1 cellular context compared by ENCODE assay signal in genomic region chr17:55728833-55729232, GRCh38.
TF ChIP-seq lines count a peak whose summit lies in the region.

No MANE protein-coding gene starts in this region.

TF ChIP-seq in GM23338, 12 proteins besides CTCF, POLR2A, EP300 and RAD21:
- TF ChIP-seq, protein P1, sequence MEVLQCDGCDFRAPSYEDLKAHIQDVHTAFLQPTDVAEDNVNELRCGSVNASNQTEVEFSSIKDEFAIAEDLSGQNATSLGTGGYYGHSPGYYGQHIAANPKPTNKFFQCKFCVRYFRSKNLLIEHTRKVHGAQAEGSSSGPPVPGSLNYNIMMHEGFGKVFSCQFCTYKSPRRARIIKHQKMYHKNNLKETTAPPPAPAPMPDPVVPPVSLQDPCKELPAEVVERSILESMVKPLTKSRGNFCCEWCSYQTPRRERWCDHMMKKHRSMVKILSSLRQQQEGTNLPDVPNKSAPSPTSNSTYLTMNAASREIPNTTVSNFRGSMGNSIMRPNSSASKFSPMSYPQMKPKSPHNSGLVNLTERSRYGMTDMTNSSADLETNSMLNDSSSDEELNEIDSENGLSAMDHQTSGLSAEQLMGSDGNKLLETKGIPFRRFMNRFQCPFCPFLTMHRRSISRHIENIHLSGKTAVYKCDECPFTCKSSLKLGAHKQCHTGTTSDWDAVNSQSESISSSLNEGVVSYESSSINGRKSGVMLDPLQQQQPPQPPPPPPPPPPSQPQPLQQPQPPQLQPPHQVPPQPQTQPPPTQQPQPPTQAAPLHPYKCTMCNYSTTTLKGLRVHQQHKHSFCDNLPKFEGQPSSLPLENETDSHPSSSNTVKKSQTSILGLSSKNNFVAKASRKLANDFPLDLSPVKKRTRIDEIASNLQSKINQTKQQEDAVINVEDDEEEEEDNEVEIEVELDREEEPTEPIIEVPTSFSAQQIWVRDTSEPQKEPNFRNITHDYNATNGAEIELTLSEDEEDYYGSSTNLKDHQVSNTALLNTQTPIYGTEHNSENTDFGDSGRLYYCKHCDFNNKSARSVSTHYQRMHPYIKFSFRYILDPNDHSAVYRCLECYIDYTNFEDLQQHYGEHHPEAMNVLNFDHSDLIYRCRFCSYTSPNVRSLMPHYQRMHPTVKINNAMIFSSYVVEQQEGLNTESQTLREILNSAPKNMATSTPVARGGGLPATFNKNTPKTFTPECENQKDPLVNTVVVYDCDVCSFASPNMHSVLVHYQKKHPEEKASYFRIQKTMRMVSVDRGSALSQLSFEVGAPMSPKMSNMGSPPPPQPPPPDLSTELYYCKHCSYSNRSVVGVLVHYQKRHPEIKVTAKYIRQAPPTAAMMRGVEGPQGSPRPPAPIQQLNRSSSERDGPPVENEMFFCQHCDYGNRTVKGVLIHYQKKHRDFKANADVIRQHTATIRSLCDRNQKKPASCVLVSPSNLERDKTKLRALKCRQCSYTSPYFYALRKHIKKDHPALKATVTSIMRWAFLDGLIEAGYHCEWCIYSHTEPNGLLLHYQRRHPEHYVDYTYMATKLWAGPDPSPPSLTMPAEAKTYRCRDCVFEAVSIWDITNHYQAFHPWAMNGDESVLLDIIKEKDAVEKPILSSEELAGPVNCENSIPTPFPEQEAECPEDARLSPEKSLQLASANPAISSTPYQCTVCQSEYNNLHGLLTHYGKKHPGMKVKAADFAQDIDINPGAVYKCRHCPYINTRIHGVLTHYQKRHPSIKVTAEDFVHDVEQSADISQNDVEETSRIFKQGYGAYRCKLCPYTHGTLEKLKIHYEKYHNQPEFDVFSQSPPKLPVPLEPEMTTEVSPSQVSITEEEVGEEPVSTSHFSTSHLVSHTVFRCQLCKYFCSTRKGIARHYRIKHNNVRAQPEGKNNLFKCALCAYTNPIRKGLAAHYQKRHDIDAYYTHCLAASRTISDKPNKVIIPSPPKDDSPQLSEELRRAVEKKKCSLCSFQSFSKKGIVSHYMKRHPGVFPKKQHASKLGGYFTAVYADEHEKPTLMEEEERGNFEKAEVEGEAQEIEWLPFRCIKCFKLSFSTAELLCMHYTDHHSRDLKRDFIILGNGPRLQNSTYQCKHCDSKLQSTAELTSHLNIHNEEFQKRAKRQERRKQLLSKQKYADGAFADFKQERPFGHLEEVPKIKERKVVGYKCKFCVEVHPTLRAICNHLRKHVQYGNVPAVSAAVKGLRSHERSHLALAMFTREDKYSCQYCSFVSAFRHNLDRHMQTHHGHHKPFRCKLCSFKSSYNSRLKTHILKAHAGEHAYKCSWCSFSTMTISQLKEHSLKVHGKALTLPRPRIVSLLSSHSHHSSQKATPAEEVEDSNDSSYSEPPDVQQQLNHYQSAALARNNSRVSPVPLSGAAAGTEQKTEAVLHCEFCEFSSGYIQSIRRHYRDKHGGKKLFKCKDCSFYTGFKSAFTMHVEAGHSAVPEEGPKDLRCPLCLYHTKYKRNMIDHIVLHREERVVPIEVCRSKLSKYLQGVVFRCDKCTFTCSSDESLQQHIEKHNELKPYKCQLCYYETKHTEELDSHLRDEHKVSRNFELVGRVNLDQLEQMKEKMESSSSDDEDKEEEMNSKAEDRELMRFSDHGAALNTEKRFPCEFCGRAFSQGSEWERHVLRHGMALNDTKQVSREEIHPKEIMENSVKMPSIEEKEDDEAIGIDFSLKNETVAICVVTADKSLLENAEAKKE (CRISPR knock-in tag; IDR thresholded peaks at IDR 0.05) = no peak
- no peak for TF ChIP-seq EZH2phosphoT487 (IDR thresholded peaks at IDR 0.05; ENCODE audit: unreplicated experiment)
- no peak for TF ChIP-seq ZNF331 (CRISPR knock-in tag; IDR thresholded peaks at IDR 0.05; ENCODE audit: low read depth)
- no peak for TF ChIP-seq REST (IDR thresholded peaks at IDR 0.05; ENCODE audit: unreplicated experiment)
- TF ChIP-seq ZNF114 (CRISPR knock-in tag; IDR thresholded peaks at IDR 0.05) = no peak
- TF ChIP-seq JUNB (IDR thresholded peaks at IDR 0.05; ENCODE audit: unreplicated experiment) = no peak
- TF ChIP-seq EZH2 (IDR thresholded peaks at IDR 0.05; ENCODE audit: low read depth, unreplicated experiment) = no peak
- no peak for TF ChIP-seq NANOG (IDR thresholded peaks at IDR 0.05; ENCODE audit: borderline replicate concordance)
- TF ChIP-seq CREB1 (CRISPR knock-in tag; IDR thresholded peaks at IDR 0.05; ENCODE audit: low read depth) = no peak
